In genomic region chr5:158175664-158176507, GRCh38 we compare ENCODE assay signal across 12 cellular contexts.
DNase-seq lines count a peak whose midpoint lies in the region; ATAC-seq and TF ChIP-seq lines count a peak whose summit lies in the region.
"Had no signal": no experiment of that assay in that cellular context is flagged by ENCODE, and none has a peak within 500 bp of the region (broad histone marks: within the 10 kb centered on the region; RNA-seq: fewer than 3 reads in every experiment).

No MANE protein-coding gene starts in this region.

- CTCF ChIA-PET in naive thymus-derived CD4-positive, alpha-beta T cell (lab: Charles Lee), result interaction anchor here (0.6 to 3.1 kb wide), 5 partner anchors 520 to 1759 kb away, joined by 3 to 38 read pairs (median 5); no protein-coding TSS in a partner anchor

- peak overlapping the region; percentile 75 for H3K27ac Mint-ChIP-seq in chondrocyte (ENCODE audit: unreplicated experiment)
- no peak overlapping the region for H3K27ac Mint-ChIP-seq in naive thymus-derived CD4-positive, alpha-beta T cell
- H3K27ac Mint-ChIP-seq: immature natural killer cell had no signal

- no peaks in the 10 kb centered on the region for H3K9me3 Mint-ChIP-seq in chondrocyte (ENCODE audit: low read depth)
- no peaks in the 10 kb centered on the region for H3K9me3 Mint-ChIP-seq in naive thymus-derived CD4-positive, alpha-beta T cell
- H3K9me3 Mint-ChIP-seq: activated T-cell treated with anti-CD3 and anti-CD28 coated beads, Interleukin-2, amount 50 U/mL, for 4 hours; immature natural killer cell had no signal

- H3K4me3 Mint-ChIP-seq in chondrocyte (ENCODE audit: unreplicated experiment), result no peak overlapping the region
- no peak overlapping the region for H3K4me3 Mint-ChIP-seq in naive thymus-derived CD4-positive, alpha-beta T cell
- H3K4me3 Mint-ChIP-seq: activated T-cell treated with anti-CD3 and anti-CD28 coated beads, Interleukin-2, amount 50 U/mL, for 4 hours; immature natural killer cell had no signal

- DNase-seq in T47D (ENCODE audit: low read depth in 1 of 2, low spot score in 1 of 2) (peak; percentile 55 to 88), breast epithelium (ENCODE audit: low spot score in 2 of 2) (no peak), chondrocyte (ENCODE audit: low spot score) (no peak), uterus (no peak), AG08395 (ENCODE audit: low spot score) (no peak)
- DNase-seq in naive thymus-derived CD4-positive, alpha-beta T cell, result no peak

- peak overlapping the region in 1 of 2 donors; percentile 43 for H3K27ac ChIP-seq in breast epithelium
- peak overlapping the region; percentile 43 for H3K27ac ChIP-seq in mesodermal cell (ENCODE audit: low read depth, low read length, severe bottlenecking)
- H3K27ac ChIP-seq in uterus, result peak overlapping the region; percentile 60 to 71
- no peak overlapping the region for H3K27ac ChIP-seq in naive thymus-derived CD4-positive, alpha-beta T cell (ENCODE audit: low read depth, low read length)
- H3K27ac ChIP-seq: suprapubic skin, WERI-Rb-1 had no signal

- peaks cover 0 to 6% of the 10 kb centered on the region in 2 donors for H3K4me1 ChIP-seq in breast epithelium
- H3K4me1 ChIP-seq in mesodermal cell (ENCODE audit: control insufficient read depth, insufficient read depth, low read length, poor library complexity, severe bottlenecking), result peaks cover 27% of the 10 kb centered on the region
- peaks cover 0 to 3% of the 10 kb centered on the region in 2 donors for H3K4me1 ChIP-seq in uterus
- H3K4me1 ChIP-seq in naive thymus-derived CD4-positive, alpha-beta T cell (ENCODE audit: control insufficient read depth in 2 of 2, insufficient read depth in 2 of 2, low read length in 2 of 2), result no peaks in the 10 kb centered on the region

- ATAC-seq in HG03521 (IDR thresholded peaks at IDR 0.05; ENCODE audit: unreplicated experiment), result no peak
- ATAC-seq in naive thymus-derived CD4-positive, alpha-beta T cell, result no peak

- H3K9me3 ChIP-seq in breast epithelium (no peaks in the 10 kb centered on the region), mesodermal cell (ENCODE audit: control insufficient read depth, low read length) (no peaks in the 10 kb centered on the region), uterus (no peaks in the 10 kb centered on the region)
- no peaks in the 10 kb centered on the region for H3K9me3 ChIP-seq in naive thymus-derived CD4-positive, alpha-beta T cell (ENCODE audit: control insufficient read depth in 2 of 3, low read length in 3 of 3)
- H3K9me3 ChIP-seq: suprapubic skin had no signal

- in situ Hi-C loops in T47D (cut with HindIII; ENCODE audit: low pct_unique_long_range_greater_than_20kb, low sequenced_read_pairs), result no loop called here

- H3K27me3 ChIP-seq in breast epithelium (no peaks in the 10 kb centered on the region), uterus (no peaks in the 10 kb centered on the region)
- H3K27me3 ChIP-seq in naive thymus-derived CD4-positive, alpha-beta T cell (ENCODE audit: control insufficient read depth in 2 of 2, insufficient read depth in 2 of 2, low read length in 2 of 2), result no peaks in the 10 kb centered on the region
- H3K27me3 ChIP-seq: suprapubic skin had no signal

- intact Hi-C loops in breast epithelium (cut with DNase I; ENCODE audit: low total_unique reads) (loop anchor here (10.0 kb wide), 1 partner anchor 929 kb away; no protein-coding TSS in a partner anchor), uterus (cut with DNase I; ENCODE audit: low total_unique reads) (loop anchor here (5.0 to 10.0 kb wide), 2 partner anchors 519 to 931 kb away; no protein-coding TSS in a partner anchor)
- intact Hi-C loops in naive thymus-derived CD4-positive, alpha-beta T cell (cut with micrococcal nuclease), result loop anchor here (1.0 to 10.0 kb wide), 5 partner anchors 360 to 957 kb away; no protein-coding TSS in a partner anchor

- POLR2A ChIA-PET in naive thymus-derived CD4-positive, alpha-beta T cell (lab: Charles Lee), result no interaction called here

- peaks cover 29% of the 10 kb centered on the region for H3K4me1 Mint-ChIP-seq in chondrocyte (ENCODE audit: low read depth)
- H3K4me1 Mint-ChIP-seq in naive thymus-derived CD4-positive, alpha-beta T cell, result peaks cover 0 to 5% (median 0%) of the 10 kb centered on the region in 7 donors
- H3K4me1 Mint-ChIP-seq: immature natural killer cell had no signal

- no peaks in the 10 kb centered on the region for H3K27me3 Mint-ChIP-seq in chondrocyte (ENCODE audit: low read depth)
- peaks cover 0 to 9% (median 2%) of the 10 kb centered on the region in 5 donors for H3K27me3 Mint-ChIP-seq in naive thymus-derived CD4-positive, alpha-beta T cell

- TF ChIP-seq POLR2A in breast epithelium (IDR thresholded peaks at IDR 0.05) (no peak), uterus (IDR thresholded peaks at IDR 0.05) (no peak)

- TF ChIP-seq CTCF in breast epithelium (IDR thresholded peaks at IDR 0.05), result no peak
- TF ChIP-seq CTCF in chondrocyte (IDR thresholded peaks at IDR 0.05), result no peak
- no peak for TF ChIP-seq CTCF in uterus (IDR thresholded peaks at IDR 0.05)

- no peaks in the 10 kb centered on the region for H3K36me3 Mint-ChIP-seq in chondrocyte (ENCODE audit: low read depth)
- no peaks in the 10 kb centered on the region for H3K36me3 Mint-ChIP-seq in naive thymus-derived CD4-positive, alpha-beta T cell
- H3K36me3 Mint-ChIP-seq: immature natural killer cell had no signal

- H3K4me3 ChIP-seq in breast epithelium (no peak overlapping the region), mesodermal cell (ENCODE audit: extremely low read depth, insufficient read depth, low read length, poor library complexity, severe bottlenecking) (no peak overlapping the region), uterus (no peak overlapping the region)
- H3K4me3 ChIP-seq in naive thymus-derived CD4-positive, alpha-beta T cell (ENCODE audit: low read length), result no peak overlapping the region
- H3K4me3 ChIP-seq: suprapubic skin had no signal

- H3K36me3 ChIP-seq in breast epithelium, result no peaks in the 10 kb centered on the region
- no peaks in the 10 kb centered on the region for H3K36me3 ChIP-seq in mesodermal cell (ENCODE audit: control insufficient read depth, insufficient read depth, low read length)
- H3K36me3 ChIP-seq in uterus, result no peaks in the 10 kb centered on the region
- no peaks in the 10 kb centered on the region for H3K36me3 ChIP-seq in naive thymus-derived CD4-positive, alpha-beta T cell (ENCODE audit: control insufficient read depth in 2 of 3, insufficient read depth in 3 of 3, low read length in 3 of 3)
- H3K36me3 ChIP-seq: suprapubic skin, WERI-Rb-1 had no signal

- 83 to 84% methylated on average over 6 of the region's 6 CpGs for WGBS in mesodermal cell (ENCODE audit: insufficient coverage in 2 of 2), 2 experiments

Comparison
In these comparisons a context has a peak if more than half of its experiments do, and no peak if none do; other contexts are left out.
1. DNase-seq: peak in T47D (2 of 2); none in breast epithelium (0 of 2), chondrocyte (single experiment), uterus (0 of 2), AG08395 (single experiment) and naive thymus-derived CD4-positive, alpha-beta T cell (0 of 9).